In genomic region chr10:12466701-12467100, GRCh38 we compare ENCODE assay signal across 1 cellular context.
TF ChIP-seq lines count a peak whose summit lies in the region.

No MANE protein-coding gene starts in this region.

TF ChIP-seq in GM23338, 12 proteins besides CTCF, POLR2A, EP300 and RAD21 (continued from another document):
- TF ChIP-seq, protein P1, sequence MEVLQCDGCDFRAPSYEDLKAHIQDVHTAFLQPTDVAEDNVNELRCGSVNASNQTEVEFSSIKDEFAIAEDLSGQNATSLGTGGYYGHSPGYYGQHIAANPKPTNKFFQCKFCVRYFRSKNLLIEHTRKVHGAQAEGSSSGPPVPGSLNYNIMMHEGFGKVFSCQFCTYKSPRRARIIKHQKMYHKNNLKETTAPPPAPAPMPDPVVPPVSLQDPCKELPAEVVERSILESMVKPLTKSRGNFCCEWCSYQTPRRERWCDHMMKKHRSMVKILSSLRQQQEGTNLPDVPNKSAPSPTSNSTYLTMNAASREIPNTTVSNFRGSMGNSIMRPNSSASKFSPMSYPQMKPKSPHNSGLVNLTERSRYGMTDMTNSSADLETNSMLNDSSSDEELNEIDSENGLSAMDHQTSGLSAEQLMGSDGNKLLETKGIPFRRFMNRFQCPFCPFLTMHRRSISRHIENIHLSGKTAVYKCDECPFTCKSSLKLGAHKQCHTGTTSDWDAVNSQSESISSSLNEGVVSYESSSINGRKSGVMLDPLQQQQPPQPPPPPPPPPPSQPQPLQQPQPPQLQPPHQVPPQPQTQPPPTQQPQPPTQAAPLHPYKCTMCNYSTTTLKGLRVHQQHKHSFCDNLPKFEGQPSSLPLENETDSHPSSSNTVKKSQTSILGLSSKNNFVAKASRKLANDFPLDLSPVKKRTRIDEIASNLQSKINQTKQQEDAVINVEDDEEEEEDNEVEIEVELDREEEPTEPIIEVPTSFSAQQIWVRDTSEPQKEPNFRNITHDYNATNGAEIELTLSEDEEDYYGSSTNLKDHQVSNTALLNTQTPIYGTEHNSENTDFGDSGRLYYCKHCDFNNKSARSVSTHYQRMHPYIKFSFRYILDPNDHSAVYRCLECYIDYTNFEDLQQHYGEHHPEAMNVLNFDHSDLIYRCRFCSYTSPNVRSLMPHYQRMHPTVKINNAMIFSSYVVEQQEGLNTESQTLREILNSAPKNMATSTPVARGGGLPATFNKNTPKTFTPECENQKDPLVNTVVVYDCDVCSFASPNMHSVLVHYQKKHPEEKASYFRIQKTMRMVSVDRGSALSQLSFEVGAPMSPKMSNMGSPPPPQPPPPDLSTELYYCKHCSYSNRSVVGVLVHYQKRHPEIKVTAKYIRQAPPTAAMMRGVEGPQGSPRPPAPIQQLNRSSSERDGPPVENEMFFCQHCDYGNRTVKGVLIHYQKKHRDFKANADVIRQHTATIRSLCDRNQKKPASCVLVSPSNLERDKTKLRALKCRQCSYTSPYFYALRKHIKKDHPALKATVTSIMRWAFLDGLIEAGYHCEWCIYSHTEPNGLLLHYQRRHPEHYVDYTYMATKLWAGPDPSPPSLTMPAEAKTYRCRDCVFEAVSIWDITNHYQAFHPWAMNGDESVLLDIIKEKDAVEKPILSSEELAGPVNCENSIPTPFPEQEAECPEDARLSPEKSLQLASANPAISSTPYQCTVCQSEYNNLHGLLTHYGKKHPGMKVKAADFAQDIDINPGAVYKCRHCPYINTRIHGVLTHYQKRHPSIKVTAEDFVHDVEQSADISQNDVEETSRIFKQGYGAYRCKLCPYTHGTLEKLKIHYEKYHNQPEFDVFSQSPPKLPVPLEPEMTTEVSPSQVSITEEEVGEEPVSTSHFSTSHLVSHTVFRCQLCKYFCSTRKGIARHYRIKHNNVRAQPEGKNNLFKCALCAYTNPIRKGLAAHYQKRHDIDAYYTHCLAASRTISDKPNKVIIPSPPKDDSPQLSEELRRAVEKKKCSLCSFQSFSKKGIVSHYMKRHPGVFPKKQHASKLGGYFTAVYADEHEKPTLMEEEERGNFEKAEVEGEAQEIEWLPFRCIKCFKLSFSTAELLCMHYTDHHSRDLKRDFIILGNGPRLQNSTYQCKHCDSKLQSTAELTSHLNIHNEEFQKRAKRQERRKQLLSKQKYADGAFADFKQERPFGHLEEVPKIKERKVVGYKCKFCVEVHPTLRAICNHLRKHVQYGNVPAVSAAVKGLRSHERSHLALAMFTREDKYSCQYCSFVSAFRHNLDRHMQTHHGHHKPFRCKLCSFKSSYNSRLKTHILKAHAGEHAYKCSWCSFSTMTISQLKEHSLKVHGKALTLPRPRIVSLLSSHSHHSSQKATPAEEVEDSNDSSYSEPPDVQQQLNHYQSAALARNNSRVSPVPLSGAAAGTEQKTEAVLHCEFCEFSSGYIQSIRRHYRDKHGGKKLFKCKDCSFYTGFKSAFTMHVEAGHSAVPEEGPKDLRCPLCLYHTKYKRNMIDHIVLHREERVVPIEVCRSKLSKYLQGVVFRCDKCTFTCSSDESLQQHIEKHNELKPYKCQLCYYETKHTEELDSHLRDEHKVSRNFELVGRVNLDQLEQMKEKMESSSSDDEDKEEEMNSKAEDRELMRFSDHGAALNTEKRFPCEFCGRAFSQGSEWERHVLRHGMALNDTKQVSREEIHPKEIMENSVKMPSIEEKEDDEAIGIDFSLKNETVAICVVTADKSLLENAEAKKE (CRISPR knock-in tag; IDR thresholded peaks at IDR 0.05) = no peak
- TF ChIP-seq NANOG (IDR thresholded peaks at IDR 0.05; ENCODE audit: borderline replicate concordance) (no peak), ZNF114 (CRISPR knock-in tag; IDR thresholded peaks at IDR 0.05) (no peak), STAT1 (IDR thresholded peaks at IDR 0.05; ENCODE audit: unreplicated experiment) (no peak), EZH2 (IDR thresholded peaks at IDR 0.05; ENCODE audit: low read depth, unreplicated experiment) (no peak), CREB1 (CRISPR knock-in tag; IDR thresholded peaks at IDR 0.05; ENCODE audit: low read depth) (no peak), ZNF331 (CRISPR knock-in tag; IDR thresholded peaks at IDR 0.05; ENCODE audit: low read depth) (no peak), JUNB (IDR thresholded peaks at IDR 0.05; ENCODE audit: unreplicated experiment) (no peak), POLR2AphosphoS5 (IDR thresholded peaks at IDR 0.05; ENCODE audit: low read depth) (no peak)
